ENCODE assay signal across 31 cellular contexts in the genomic region with DNA sequence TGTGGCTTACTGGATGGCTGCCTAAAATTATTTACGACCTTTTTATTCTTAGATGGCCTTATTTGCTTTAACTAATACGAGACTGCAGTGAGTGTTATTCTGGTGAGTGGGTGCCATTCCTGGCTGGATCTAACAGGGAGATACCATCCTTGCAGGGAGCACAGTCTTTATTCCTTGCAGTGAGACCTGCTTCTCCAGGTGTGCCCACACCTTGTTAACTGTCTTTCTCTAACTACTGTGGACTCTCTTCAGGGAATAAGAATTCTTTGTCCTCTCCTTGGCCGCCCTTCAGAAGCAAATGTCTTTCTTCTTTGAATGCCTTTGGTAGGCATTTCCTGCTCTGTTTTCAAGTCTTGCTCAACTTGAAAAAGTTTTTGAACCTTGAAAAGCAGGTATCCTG. TPM values are rescaled to one million over a fixed set of nuclear protein-coding genes. Genes with fewer than 3 reads are reported as not detected.
"Had no signal": no experiment of that assay in that cellular context is flagged by ENCODE, and none has a peak within 500 bp of the region (broad histone marks: within the 10 kb centered on the region; RNA-seq: fewer than 3 reads in every experiment).

No MANE protein-coding gene starts in this region.

- FAIRE-seq: astrocyte, bronchial epithelial cell, colon, endometrium, endothelial cell of umbilical vein had no signal

- H3K27me3 Mint-ChIP-seq: activated CD4-positive, alpha-beta T cell treated with anti-CD3 and anti-CD28 coated beads, Interleukin-2, amount 10 ng/mL, durations not matched to agents 24 days and 14 days had no signal

- H3K27me3 ChIP-seq: brain microvascular endothelial cell, esophagus squamous epithelium, gastroesophageal sphincter had no signal

- H3K9me3 ChIP-seq: esophagus squamous epithelium, gastroesophageal sphincter had no signal

- H3K9me3 Mint-ChIP-seq: activated CD4-positive, alpha-beta memory T cell treated with anti-CD3 and anti-CD28 coated beads for 36 hours; activated CD4-positive, alpha-beta T cell treated with anti-CD3 and anti-CD28 coated beads, Interleukin-2, amount 10 ng/mL, durations not matched to agents 24 days and 14 days; activated naive CD4-positive, alpha-beta T cell treated with anti-CD3 and anti-CD28 coated beads, Interleukin-2, amount 10 ng/mL, durations not matched to agents 7 days and 5 days; activated naive CD4-positive, alpha-beta T cell treated with anti-CD3 and anti-CD28 coated beads, Interleukin-2, amount 50 U/mL, for 72 hours; activated naive CD8-positive, alpha-beta T cell treated with anti-CD3 and anti-CD28 coated beads, Interleukin-2, amount 10 ng/mL, durations not matched to agents 7 days and 5 days; activated T-helper 1 cell treated with anti-CD3 and anti-CD28 coated beads, Interleukin-12 subunit alpha, Interleukin-12 subunit beta, Interleukin-2, Interleukin-4 antibody, amounts not matched to agents 30 ng/mL and 10 ng/mL and 1 ng/mL, durations not matched to agents 14 hours and 24 hours and 36 hours; activated T-helper 2 cell treated with anti-CD3 and anti-CD28 coated beads, Interferon-gamma antibody, Interleukin-2, Interleukin-4, amounts not matched to agents 10 μg/mL and 5 μg/mL and 100 μg/mL, durations not matched to agents 14 hours and 24 hours and 36 hours had no signal

- H3K4me1 Mint-ChIP-seq: activated CD4-positive, alpha-beta T cell treated with anti-CD3 and anti-CD28 coated beads, Interleukin-2, amount 10 ng/mL, durations not matched to agents 24 days and 14 days; activated CD8-positive, alpha-beta memory T cell treated with anti-CD3 and anti-CD28 coated beads, Interleukin-2, amount 10 ng/mL, durations not matched to agents 7 days and 5 days; activated naive CD4-positive, alpha-beta T cell treated with anti-CD3 and anti-CD28 coated beads, Interleukin-2, amount 10 ng/mL, durations not matched to agents 7 days and 5 days; activated naive CD8-positive, alpha-beta T cell treated with anti-CD3 and anti-CD28 coated beads, Interleukin-2, amount 10 ng/mL, durations not matched to agents 7 days and 5 days had no signal

- ATAC-seq: activated CD4-positive, CD25-positive, alpha-beta regulatory T cell treated with anti-CD3 and anti-CD28 coated beads, Interleukin-2, amount 50 U/mL, for 24 hours; activated CD8-positive, alpha-beta memory T cell treated with anti-CD3 and anti-CD28 coated beads, Interleukin-2, amount 10 ng/mL, durations not matched to agents 7 days and 5 days; activated CD8-positive, alpha-beta T cell treated with anti-CD3 and anti-CD28 coated beads, Interleukin-2, amount 10 ng/mL, durations not matched to agents 7 days and 5 days; activated naive CD4-positive, alpha-beta T cell treated with anti-CD3 and anti-CD28 coated beads, Interleukin-2, amount 50 U/mL, for 72 hours; gastroesophageal sphincter had no signal

- H3K4me3 Mint-ChIP-seq: activated CD4-positive, alpha-beta memory T cell treated with anti-CD3 and anti-CD28 coated beads for 36 hours; activated CD4-positive, alpha-beta T cell treated with anti-CD3 and anti-CD28 coated beads, Interleukin-2, amount 10 ng/mL, durations not matched to agents 24 days and 14 days; activated CD8-positive, alpha-beta memory T cell treated with anti-CD3 and anti-CD28 coated beads, Interleukin-2, amount 10 ng/mL, durations not matched to agents 7 days and 5 days; activated CD8-positive, alpha-beta T cell treated with anti-CD3 and anti-CD28 coated beads, Interleukin-2, amount 10 ng/mL, durations not matched to agents 7 days and 5 days; activated naive CD4-positive, alpha-beta T cell treated with anti-CD3 and anti-CD28 coated beads, Interleukin-2, amount 10 ng/mL, durations not matched to agents 7 days and 5 days; activated naive CD8-positive, alpha-beta T cell treated with anti-CD3 and anti-CD28 coated beads, Interleukin-2, amount 10 ng/mL, durations not matched to agents 7 days and 5 days; activated T-helper 1 cell treated with anti-CD3 and anti-CD28 coated beads, Interleukin-12 subunit alpha, Interleukin-12 subunit beta, Interleukin-2, Interleukin-4 antibody, amounts not matched to agents 30 ng/mL and 10 ng/mL and 1 ng/mL, durations not matched to agents 14 hours and 24 hours and 36 hours had no signal

- H3K36me3 ChIP-seq: brain microvascular endothelial cell, esophagus squamous epithelium, gastroesophageal sphincter had no signal

- DNase-seq: activated CD4-positive, alpha-beta memory T cell treated with anti-CD3 and anti-CD28 coated beads for 36 hours; activated CD4-positive, alpha-beta T cell treated with anti-CD3 and anti-CD28 coated beads, Interleukin-2, amount 10 ng/mL, durations not matched to agents 24 days and 14 days; activated CD8-positive, alpha-beta memory T cell treated with anti-CD3 and anti-CD28 coated beads, Interleukin-2, amount 10 ng/mL, durations not matched to agents 7 days and 5 days; activated CD8-positive, alpha-beta memory T cell treated with anti-CD3 and anti-CD28 coated beads, Interleukin-2, amount 50 U/mL, for 4 hours; activated CD8-positive, alpha-beta T cell treated with anti-CD3 and anti-CD28 coated beads, Interleukin-2, amount 10 ng/mL, durations not matched to agents 7 days and 5 days; activated effector memory CD4-positive, alpha-beta T cell treated with anti-CD3 and anti-CD28 coated beads, Interleukin-2, amount 50 U/mL, for 16 hours; activated naive CD4-positive, alpha-beta T cell; activated naive CD4-positive, alpha-beta T cell treated with anti-CD3 and anti-CD28 coated beads, Interleukin-2, amount 10 ng/mL, durations not matched to agents 7 days and 5 days; activated naive CD8-positive, alpha-beta T cell treated with anti-CD3 and anti-CD28 coated beads, Interleukin-2, amount 10 ng/mL, durations not matched to agents 7 days and 5 days; activated T-cell treated with anti-CD3 and anti-CD28 coated beads, Interleukin-2, amount 50 U/mL, for 1 hour; activated T-cell treated with anti-CD3 and anti-CD28 coated beads, Interleukin-2, amount 50 U/mL, for 48 hours; amniotic stem cell; anterior cingulate cortex; brain microvascular endothelial cell; effector CD8-positive, alpha-beta T cell; esophagus squamous epithelium; foreskin melanocyte; T-helper 2 cell had no signal

- H3K4me3 ChIP-seq: esophagus squamous epithelium, gastroesophageal sphincter had no signal

- H3K36me3 Mint-ChIP-seq: activated CD4-positive, alpha-beta memory T cell treated with anti-CD3 and anti-CD28 coated beads for 36 hours; activated CD8-positive, alpha-beta memory T cell treated with anti-CD3 and anti-CD28 coated beads, Interleukin-2, amount 10 ng/mL, durations not matched to agents 7 days and 5 days; activated naive CD4-positive, alpha-beta T cell treated with anti-CD3 and anti-CD28 coated beads, Interleukin-2, amount 10 ng/mL, durations not matched to agents 7 days and 5 days; activated naive CD4-positive, alpha-beta T cell treated with anti-CD3 and anti-CD28 coated beads, Interleukin-2, amount 50 U/mL, for 72 hours; activated naive CD8-positive, alpha-beta T cell treated with anti-CD3 and anti-CD28 coated beads, Interleukin-2, amount 10 ng/mL, durations not matched to agents 7 days and 5 days had no signal

- H3K27ac ChIP-seq: brain microvascular endothelial cell, epithelial cell of prostate, esophagus squamous epithelium, gastroesophageal sphincter had no signal

- H3K27ac Mint-ChIP-seq: activated CD4-positive, alpha-beta memory T cell treated with anti-CD3 and anti-CD28 coated beads for 36 hours; activated CD4-positive, alpha-beta T cell treated with anti-CD3 and anti-CD28 coated beads, Interleukin-2, amount 10 ng/mL, durations not matched to agents 24 days and 14 days; activated CD8-positive, alpha-beta memory T cell treated with anti-CD3 and anti-CD28 coated beads, Interleukin-2, amount 10 ng/mL, durations not matched to agents 7 days and 5 days; activated CD8-positive, alpha-beta T cell treated with anti-CD3 and anti-CD28 coated beads, Interleukin-2, amount 10 ng/mL, durations not matched to agents 7 days and 5 days; activated naive CD4-positive, alpha-beta T cell treated with anti-CD3 and anti-CD28 coated beads, Interleukin-2, amount 10 ng/mL, durations not matched to agents 7 days and 5 days; activated naive CD4-positive, alpha-beta T cell treated with anti-CD3 and anti-CD28 coated beads, Interleukin-2, amount 50 U/mL, for 72 hours; activated naive CD8-positive, alpha-beta T cell treated with anti-CD3 and anti-CD28 coated beads, Interleukin-2, amount 10 ng/mL, durations not matched to agents 7 days and 5 days; activated T-helper 1 cell treated with anti-CD3 and anti-CD28 coated beads, Interleukin-12 subunit alpha, Interleukin-12 subunit beta, Interleukin-2, Interleukin-4 antibody, amounts not matched to agents 30 ng/mL and 10 ng/mL and 1 ng/mL, durations not matched to agents 14 hours and 24 hours and 36 hours; activated T-helper 2 cell treated with anti-CD3 and anti-CD28 coated beads, Interferon-gamma antibody, Interleukin-2, Interleukin-4, amounts not matched to agents 10 μg/mL and 5 μg/mL and 100 μg/mL, durations not matched to agents 14 hours and 24 hours and 36 hours had no signal

RNA-seq across cellular contexts. Expression of a gene that starts 34.1 kb away (rescaled TPM):
- total RNA-seq: activated CD4-positive, alpha-beta memory T cell treated with anti-CD3 and anti-CD28 coated beads for 36 hours; activated CD4-positive, alpha-beta T cell treated with anti-CD3 and anti-CD28 coated beads, Interleukin-2, amount 10 ng/mL, durations not matched to agents 24 days and 14 days; activated CD8-positive, alpha-beta memory T cell treated with anti-CD3 and anti-CD28 coated beads for 36 hours; activated CD8-positive, alpha-beta memory T cell treated with anti-CD3 and anti-CD28 coated beads, Interleukin-2, amount 10 ng/mL, durations not matched to agents 7 days and 5 days; activated CD8-positive, alpha-beta T cell treated with anti-CD3 and anti-CD28 coated beads, Interleukin-2, amount 10 ng/mL, durations not matched to agents 7 days and 5 days; activated naive CD4-positive, alpha-beta T cell treated with anti-CD3 and anti-CD28 coated beads, Interleukin-2, amount 50 U/mL, for 72 hours; activated naive CD8-positive, alpha-beta T cell treated with anti-CD3 and anti-CD28 coated beads, Interleukin-2, amount 10 ng/mL, durations not matched to agents 7 days and 5 days; activated T-helper 1 cell treated with anti-CD3 and anti-CD28 coated beads, Interleukin-12 subunit alpha, Interleukin-12 subunit beta, Interleukin-2, Interleukin-4 antibody, amounts not matched to agents 30 ng/mL and 10 ng/mL and 1 ng/mL, durations not matched to agents 14 hours and 24 hours and 36 hours; activated T-helper 2 cell treated with anti-CD3 and anti-CD28 coated beads, Interferon-gamma antibody, Interleukin-2, Interleukin-4, amounts not matched to agents 10 μg/mL and 5 μg/mL and 100 μg/mL, durations not matched to agents 14 hours and 24 hours and 36 hours; T-helper 1 cell treated with Interleukin-12 subunit alpha and Interleukin-12 subunit beta and Interleukin-4 antibody, amounts not matched to agents 30 ng/mL and 1 ng/mL, for 36 hours had no signal
